In genomic region chr20:46108435-46108841, GRCh38 we compare ENCODE assay signal across 1 cellular context.
TF ChIP-seq lines count a peak whose summit lies in the region.

No MANE protein-coding gene starts in this region.

TF ChIP-seq in HepG2, 621 proteins besides CTCF, POLR2A, EP300 and RAD21 (continued from another document):
- TF ChIP-seq ZXDC (CRISPR knock-in tag; IDR thresholded peaks at IDR 0.05) (no peak), ZSCAN31 (CRISPR knock-in tag; IDR thresholded peaks at IDR 0.05; ENCODE audit: low read depth) (no peak), E2F5 (CRISPR knock-in tag; conservative IDR thresholded peaks at IDR 0.05) (no peak), ARID5B (CRISPR knock-in tag; IDR thresholded peaks at IDR 0.05) (no peak), ZNF792 (CRISPR knock-in tag; IDR thresholded peaks at IDR 0.05) (no peak), CC2D1A (CRISPR knock-in tag; IDR thresholded peaks at IDR 0.05) (no peak), SOX6 (IDR thresholded peaks at IDR 0.05) (no peak), SOX6 (CRISPR knock-in tag; IDR thresholded peaks at IDR 0.05) (no peak), ZNF256 (CRISPR knock-in tag; conservative IDR thresholded peaks at IDR 0.05) (no peak), SNAPC2 (CRISPR knock-in tag; IDR thresholded peaks at IDR 0.05) (no peak)
- TF ChIP-seq, protein P1, sequence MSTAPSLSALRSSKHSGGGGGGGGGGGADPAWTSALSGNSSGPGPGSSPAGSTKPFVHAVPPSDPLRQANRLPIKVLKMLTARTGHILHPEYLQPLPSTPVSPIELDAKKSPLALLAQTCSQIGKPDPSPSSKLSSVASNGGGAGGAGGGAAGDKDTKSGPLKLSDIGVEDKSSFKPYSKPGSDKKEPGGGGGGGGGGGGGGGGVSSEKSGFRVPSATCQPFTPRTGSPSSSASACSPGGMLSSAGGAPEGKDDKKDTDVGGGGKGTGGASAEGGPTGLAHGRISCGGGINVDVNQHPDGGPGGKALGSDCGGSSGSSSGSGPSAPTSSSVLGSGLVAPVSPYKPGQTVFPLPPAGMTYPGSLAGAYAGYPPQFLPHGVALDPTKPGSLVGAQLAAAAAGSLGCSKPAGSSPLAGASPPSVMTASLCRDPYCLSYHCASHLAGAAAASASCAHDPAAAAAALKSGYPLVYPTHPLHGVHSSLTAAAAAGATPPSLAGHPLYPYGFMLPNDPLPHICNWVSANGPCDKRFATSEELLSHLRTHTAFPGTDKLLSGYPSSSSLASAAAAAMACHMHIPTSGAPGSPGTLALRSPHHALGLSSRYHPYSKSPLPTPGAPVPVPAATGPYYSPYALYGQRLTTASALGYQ (CRISPR knock-in tag; IDR thresholded peaks at IDR 0.05): no peak
- TF ChIP-seq, protein P2, sequence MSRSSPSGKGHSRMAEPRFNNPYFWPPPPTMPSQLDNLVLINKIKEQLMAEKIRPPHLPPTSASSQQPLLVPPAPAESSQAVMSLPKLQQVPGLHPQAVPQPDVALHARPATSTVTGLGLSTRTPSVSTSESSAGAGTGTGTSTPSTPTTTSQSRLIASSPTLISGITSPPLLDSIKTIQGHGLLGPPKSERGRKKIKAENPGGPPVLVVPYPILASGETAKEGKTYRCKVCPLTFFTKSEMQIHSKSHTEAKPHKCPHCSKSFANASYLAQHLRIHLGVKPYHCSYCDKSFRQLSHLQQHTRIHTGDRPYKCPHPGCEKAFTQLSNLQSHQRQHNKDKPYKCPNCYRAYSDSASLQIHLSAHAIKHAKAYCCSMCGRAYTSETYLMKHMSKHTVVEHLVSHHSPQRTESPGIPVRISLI (CRISPR knock-in tag; IDR thresholded peaks at IDR 0.05; ENCODE audit: borderline replicate concordance): no peak
